ENCODE assay signal across 37 cellular contexts in the genomic region with DNA sequence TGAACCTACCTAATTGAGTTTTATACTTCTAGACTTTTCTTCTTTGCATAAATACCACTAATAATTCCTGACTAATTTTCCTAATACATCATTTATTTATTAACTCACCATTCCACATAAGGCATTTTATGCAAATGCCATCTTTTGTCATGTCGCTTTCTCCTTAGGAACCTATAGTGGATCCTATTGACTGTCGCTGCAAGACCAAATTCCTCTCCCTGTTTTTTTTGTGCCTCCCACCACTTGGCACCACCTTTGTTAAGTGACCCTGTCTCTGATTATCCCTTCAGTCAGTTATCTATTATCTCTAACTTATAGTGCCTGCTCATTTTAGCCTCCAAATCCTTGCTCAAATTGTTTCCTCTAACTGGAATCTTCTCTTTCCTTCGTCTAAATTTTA. TPM values are rescaled to one million over a fixed set of nuclear protein-coding genes. Genes with fewer than 3 reads are reported as not detected.
"Had no signal": no experiment of that assay in that cellular context is flagged by ENCODE, and none has a peak within 500 bp of the region (broad histone marks: within the 10 kb centered on the region; RNA-seq: fewer than 3 reads in every experiment).

No MANE protein-coding gene starts in this region.

- H3K4me3 Mint-ChIP-seq: activated CD4-positive, alpha-beta T cell treated with anti-CD3 and anti-CD28 coated beads, Interleukin-2, amount 10 ng/mL, durations not matched to agents 24 days and 14 days; activated CD8-positive, alpha-beta T cell treated with anti-CD3 and anti-CD28 coated beads, Interleukin-2, amount 10 ng/mL, durations not matched to agents 7 days and 5 days; activated naive CD4-positive, alpha-beta T cell treated with anti-CD3 and anti-CD28 coated beads, Interleukin-2, amount 50 U/mL, for 24 hours; activated T-cell treated with anti-CD3 and anti-CD28 coated beads, Interleukin-2, amount 50 U/mL, for 24 hours had no signal

- H3K9me3 Mint-ChIP-seq: activated CD4-positive, alpha-beta T cell treated with anti-CD3 and anti-CD28 coated beads, Interleukin-2, amount 10 ng/mL, durations not matched to agents 24 days and 14 days; activated naive CD4-positive, alpha-beta T cell treated with anti-CD3 and anti-CD28 coated beads, Interleukin-2, amount 50 U/mL, for 24 hours; activated naive CD8-positive, alpha-beta T cell treated with anti-CD3 and anti-CD28 coated beads, Interleukin-2, amount 10 ng/mL, durations not matched to agents 7 days and 5 days; activated T-cell treated with anti-CD3 and anti-CD28 coated beads, Interleukin-2, amount 50 U/mL, for 24 hours; activated T-helper 2 cell treated with anti-CD3 and anti-CD28 coated beads, Interferon-gamma antibody, Interleukin-2, Interleukin-4, amounts not matched to agents 10 μg/mL and 5 μg/mL and 100 μg/mL, durations not matched to agents 14 hours and 24 hours and 36 hours; T-cell had no signal

- H3K9ac ChIP-seq: SK-N-SH had no signal

- H3K4me2 ChIP-seq: SK-N-SH had no signal

- H3K36me3 Mint-ChIP-seq: activated naive CD4-positive, alpha-beta T cell treated with anti-CD3 and anti-CD28 coated beads, Interleukin-2, amount 50 U/mL, for 24 hours; activated naive CD8-positive, alpha-beta T cell treated with anti-CD3 and anti-CD28 coated beads, Interleukin-2, amount 10 ng/mL, durations not matched to agents 7 days and 5 days; T-cell had no signal

- H3K4me1 ChIP-seq: ascending aorta, Peyer's patch, SJSA1 had no signal

- H3K27ac Mint-ChIP-seq: activated CD4-positive, alpha-beta T cell treated with anti-CD3 and anti-CD28 coated beads, Interleukin-2, amount 10 ng/mL, durations not matched to agents 24 days and 14 days; activated CD8-positive, alpha-beta T cell treated with anti-CD3 and anti-CD28 coated beads, Interleukin-2, amount 10 ng/mL, durations not matched to agents 7 days and 5 days; activated naive CD4-positive, alpha-beta T cell treated with anti-CD3 and anti-CD28 coated beads, Interleukin-2, amount 50 U/mL, for 24 hours; activated naive CD8-positive, alpha-beta T cell treated with anti-CD3 and anti-CD28 coated beads, Interleukin-2, amount 10 ng/mL, durations not matched to agents 7 days and 5 days; activated T-cell treated with anti-CD3 and anti-CD28 coated beads, Interleukin-2, amount 50 U/mL, for 24 hours; activated T-helper 2 cell treated with anti-CD3 and anti-CD28 coated beads, Interferon-gamma antibody, Interleukin-2, Interleukin-4, amounts not matched to agents 10 μg/mL and 5 μg/mL and 100 μg/mL, durations not matched to agents 14 hours and 24 hours and 36 hours had no signal

- H3K4me3 ChIP-seq: ascending aorta, cardiac muscle cell, MG63, Peyer's patch, SJSA1 had no signal

- H3K9me3 ChIP-seq: ascending aorta, MG63, Peyer's patch, SJSA1, SK-N-SH had no signal

- DNase-seq: activated CD4-positive, alpha-beta T cell treated with anti-CD3 and anti-CD28 coated beads for 1 hour; activated CD4-positive, alpha-beta T cell treated with anti-CD3 and anti-CD28 coated beads, Interleukin-2, amount 10 ng/mL, durations not matched to agents 24 days and 14 days; activated CD4-positive, alpha-beta T cell treated with anti-CD3 and anti-CD28 coated beads, Interleukin-2, amount 50 U/mL, for 4 hours; activated CD4-positive, CD25-positive, alpha-beta regulatory T cell; activated CD8-positive, alpha-beta T cell treated with anti-CD3 and anti-CD28 coated beads, Interleukin-2, amount 10 ng/mL, durations not matched to agents 7 days and 5 days; activated gamma-delta T cell; activated naive CD4-positive, alpha-beta T cell treated with Interleukin-2 at 50 U/mL for 16 hours; activated naive CD8-positive, alpha-beta T cell treated with anti-CD3 and anti-CD28 coated beads, Interleukin-2, amount 10 ng/mL, durations not matched to agents 7 days and 5 days; activated T-cell treated with anti-CD3 and anti-CD28 coated beads, Interleukin-2, amount 50 U/mL, for 24 hours; amygdala; Karpas-422; MG63; NCI-H1048; NCI-H1105 treated with DMSO at 0.1 percent for 48 hours; NCI-H1436; NCI-H1694; NCI-H1930; NCI-H2081 treated with DMSO at 0.1 percent for 48 hours; NCI-H226; NCI-H524 treated with DMSO at 0.1 percent for 48 hours; NCI-H748 treated with DMSO at 0.1 percent for 48 hours; NK-92 treated with Interleukin-12 subunit alpha and Interleukin-12 subunit beta, amount 100 ng/mL, for 24 hours; PC-3; Peyer's patch; RPMI8226; SHP77 treated with DMSO at 0.1 percent for 48 hours; SK-N-SH; T-cell; T-helper 2 cell; T-helper 9 cell had no signal

- H3K27me3 ChIP-seq: ascending aorta, cardiac muscle cell, MG63, Peyer's patch, SJSA1 had no signal

- H3K9me2 ChIP-seq: SK-N-SH had no signal

- H3K27me3 Mint-ChIP-seq: activated CD4-positive, alpha-beta T cell treated with anti-CD3 and anti-CD28 coated beads, Interleukin-2, amount 10 ng/mL, durations not matched to agents 24 days and 14 days; activated naive CD4-positive, alpha-beta T cell treated with anti-CD3 and anti-CD28 coated beads, Interleukin-2, amount 50 U/mL, for 24 hours; activated naive CD8-positive, alpha-beta T cell treated with anti-CD3 and anti-CD28 coated beads, Interleukin-2, amount 10 ng/mL, durations not matched to agents 7 days and 5 days; activated T-cell treated with anti-CD3 and anti-CD28 coated beads, Interleukin-2, amount 50 U/mL, for 24 hours; T-cell had no signal

- H3K36me3 ChIP-seq: ascending aorta, cardiac muscle cell, MG63, Peyer's patch, SJSA1 had no signal

- H3K27ac ChIP-seq: ascending aorta, cardiac muscle cell, Peyer's patch, SJSA1, VCaP had no signal

- ATAC-seq: activated CD8-positive, alpha-beta T cell treated with anti-CD3 and anti-CD28 coated beads, Interleukin-2, amount 10 ng/mL, durations not matched to agents 7 days and 5 days; PC-3; T-cell had no signal

RNA-seq across cellular contexts. Expression of gene UNC80, which starts 19.5 kb away (rescaled TPM):
- total RNA-seq: activated CD4-positive, alpha-beta T cell treated with anti-CD3 and anti-CD28 coated beads, Interleukin-2, amount 10 ng/mL, durations not matched to agents 24 days and 14 days; activated CD8-positive, alpha-beta T cell treated with anti-CD3 and anti-CD28 coated beads, Interleukin-2, amount 10 ng/mL, durations not matched to agents 7 days and 5 days; activated naive CD8-positive, alpha-beta T cell treated with anti-CD3 and anti-CD28 coated beads, Interleukin-2, amount 10 ng/mL, durations not matched to agents 7 days and 5 days; activated T-helper 2 cell treated with anti-CD3 and anti-CD28 coated beads, Interferon-gamma antibody, Interleukin-2, Interleukin-4, amounts not matched to agents 10 μg/mL and 5 μg/mL and 100 μg/mL, durations not matched to agents 14 hours and 24 hours and 36 hours; NCI-H460; PC-3; Peyer's patch; SJSA1 had no signal
